ENCODE assay signal across 35 cellular contexts in the genomic region with DNA sequence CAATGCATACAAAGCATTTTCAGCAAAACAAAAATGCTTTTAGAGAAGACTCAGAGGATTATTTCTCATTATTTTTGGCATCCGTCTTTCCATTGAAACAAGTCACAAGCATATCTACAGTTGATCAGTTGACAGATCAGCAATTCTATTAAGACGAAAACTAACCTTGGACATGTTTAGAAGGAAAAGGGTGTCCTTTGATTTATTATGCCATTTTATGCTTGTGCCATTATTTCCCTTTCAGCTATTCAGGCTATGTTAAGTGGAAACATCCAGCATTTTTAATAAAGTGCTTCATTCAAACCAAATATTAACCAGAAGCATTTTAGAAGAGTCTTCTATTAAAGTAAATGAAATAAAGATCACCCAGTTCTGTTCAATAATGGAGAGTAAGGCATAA.
"Had no signal": no experiment of that assay in that cellular context is flagged by ENCODE, and none has a peak within 500 bp of the region (broad histone marks: within the 10 kb centered on the region; RNA-seq: fewer than 3 reads in every experiment).

No MANE protein-coding gene starts in this region.

- H3K4me3 ChIP-seq: MG63 had no signal

- H3K9me3 ChIP-seq: MG63 had no signal

- DNase-seq: Karpas-422, Kasumi-1, MV-4-11, NCI-H1048, NCI-H1092, NCI-H1092 treated with DMSO at 0.1 percent for 48 hours, NCI-H1105, NCI-H1105 treated with DMSO at 0.1 percent for 48 hours, NCI-H1417, NCI-H1417 treated with DMSO at 0.1 percent for 48 hours, NCI-H1436, NCI-H1436 treated with DMSO at 0.1 percent for 48 hours, NCI-H146, NCI-H1694, NCI-H1694 treated with DMSO at 0.1 percent for 48 hours, NCI-H187, NCI-H187 treated with DMSO at 0.1 percent for 48 hours, NCI-H1930, NCI-H2029, NCI-H2029 treated with DMSO at 0.1 percent for 48 hours, NCI-H2081, NCI-H2081 treated with DMSO at 0.1 percent for 48 hours, NCI-H2107, NCI-H2171, NCI-H2171 treated with DMSO at 0.1 percent for 48 hours, NCI-H2227 treated with DMSO at 0.1 percent for 48 hours, NCI-H226, NCI-H345, NCI-H446, NCI-H446 treated with DMSO at 0.1 percent for 48 hours, NCI-H510A, NCI-H510A treated with DMSO at 0.1 percent for 48 hours, NCI-H524 had no signal

- H3K4me2 ChIP-seq: KMS-11 had no signal

- H3K27me3 ChIP-seq: MG63 had no signal

- H3K27ac ChIP-seq: KMS-11 had no signal

- H3K9ac ChIP-seq: KMS-11 had no signal

- H3K36me3 ChIP-seq: MG63 had no signal
